In the genomic region with DNA sequence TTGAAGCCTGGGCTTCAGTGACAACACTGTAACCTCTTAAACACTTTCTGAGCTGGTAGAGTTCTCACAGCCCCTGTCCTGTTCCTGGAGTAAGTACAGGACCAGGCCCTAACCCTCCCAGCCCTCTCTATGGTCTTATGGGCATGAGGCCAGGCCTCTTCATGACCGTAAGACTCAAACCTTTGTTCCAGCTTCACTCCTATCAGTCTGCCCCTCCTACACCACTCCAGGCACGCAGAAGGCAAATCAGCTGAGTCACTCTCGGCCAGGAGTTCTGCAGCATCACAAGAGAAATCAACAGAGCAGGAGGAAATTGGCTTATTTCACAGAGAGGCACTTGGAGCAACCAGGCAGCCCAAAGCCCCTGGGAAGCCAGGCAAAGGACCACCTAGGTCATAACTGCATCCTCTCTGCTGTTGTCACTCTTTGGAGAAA, we compare ENCODE assay signal across 9 cellular contexts. TPM values are rescaled to one million over a fixed set of nuclear protein-coding genes. Genes with fewer than 3 reads are reported as not detected.
DNase-seq lines count a peak whose midpoint lies in the region; ATAC-seq and TF ChIP-seq lines count a peak whose summit lies in the region.
"Had no signal": no experiment of that assay in that cellular context is flagged by ENCODE, and none has a peak within 500 bp of the region (broad histone marks: within the 10 kb centered on the region; RNA-seq: fewer than 3 reads in every experiment).

No MANE protein-coding gene starts in this region.

- H3K27ac ChIP-seq in dorsolateral prefrontal cortex (peak overlapping the region in 39 of 59 donors; percentile 21 to 78 (median 55)), prostate gland (peak overlapping the region in 1 of 2 donors; percentile 3)
- H3K27ac ChIP-seq: SJCRH30 had no signal

- no peaks in the 10 kb centered on the region for H3K9me3 ChIP-seq in prostate gland
- H3K9me3 ChIP-seq: SJCRH30 had no signal

- H3K4me1 ChIP-seq in prostate gland (replicated peaks), result no peaks in the 10 kb centered on the region
- H3K4me1 ChIP-seq: SJCRH30 had no signal

- DNase-seq in H4 (ENCODE audit: low spot score), result peak; percentile 94
- peak; percentile 89 for DNase-seq in NCI-H460 (ENCODE audit: extremely low read depth, low read depth)
- DNase-seq in dorsolateral prefrontal cortex, result peak in 8 of 10 donors; percentile 35 to 75 (median 56)
- DNase-seq in prostate gland (ENCODE audit: low spot score), result peak; percentile 44
- no peak for DNase-seq in stimulated activated CD4-positive, alpha-beta T cell treated with anti-CD3 and anti-CD28 coated beads, Interleukin-2, amount 100 ng/mL, for 48 hours
- no peak for DNase-seq in stimulated activated naive CD4-positive, alpha-beta T cell treated with Interleukin-2 at 50 U/mL for 16 hours (lab: John Stamatoyannopoulos, UW)

- TF ChIP-seq CTCF in dorsolateral prefrontal cortex (IDR thresholded peaks at IDR 0.05 in 54 of 56, conservative IDR thresholded peaks at IDR 0.05 in 2 of 56; ENCODE audit: low read depth in 1 of 56, partially characterized antibody in 56 of 56) (no peak), prostate gland (IDR thresholded peaks at IDR 0.05) (no peak)

- no peaks in the 10 kb centered on the region for H3K27me3 ChIP-seq in dorsolateral prefrontal cortex
- H3K27me3 ChIP-seq in prostate gland (replicated peaks; ENCODE audit: insufficient read depth), result no peaks in the 10 kb centered on the region
- H3K27me3 ChIP-seq: SJCRH30 had no signal

- H3K4me3 ChIP-seq in dorsolateral prefrontal cortex, result no peak overlapping the region
- no peak overlapping the region for H3K4me3 ChIP-seq in prostate gland
- H3K4me3 ChIP-seq: SJCRH30 had no signal

- intact Hi-C loops in dorsolateral prefrontal cortex (cut with DNase I) (no loop called here), prostate gland (cut with DNase I) (no loop called here)

- no peak for TF ChIP-seq POLR2A in prostate gland (IDR thresholded peaks at IDR 0.05)

- WGBS in prostate gland, result 17% methylated on average over 3 of the region's 3 CpGs

- ATAC-seq in HG03460 (IDR thresholded peaks at IDR 0.05; ENCODE audit: unreplicated experiment), result no peak
- no peak for ATAC-seq in HG03378 (IDR thresholded peaks at IDR 0.05; ENCODE audit: unreplicated experiment)

- no peaks in the 10 kb centered on the region for H3K36me3 ChIP-seq in prostate gland
- H3K36me3 ChIP-seq: SJCRH30 had no signal

RNA-seq across cellular contexts. Expression of gene CHD6, which starts 25.3 kb away (rescaled TPM):
- total RNA-seq in H4 (2014; rRNA removed; shearing (Covaris generic)), result 6.8 and 8.5 TPM in 2 replicates
- 14.6 and 17.6 TPM in 2 replicates for total RNA-seq in NCI-H460 (2014; rRNA removed; shearing (Covaris generic))
- 14.9 and 23.7 TPM in 2 replicates for polyA plus RNA-seq in NCI-H460 (2014; cell fraction: nucleus; rRNA removed)
- 100 to 1,000 TPM in 110 of 120 experiments, 10 to 100 TPM in 10; 89.1 to 162 (median 116) TPM for total RNA-seq in dorsolateral prefrontal cortex
- 10 to 100 TPM; 40.9 to 72.0 TPM for total RNA-seq in prostate gland

Comparison
In these comparisons a context has a peak if more than half of its experiments do, and no peak if none do; other contexts are left out.
1. DNase-seq: peak in H4 (single experiment), NCI-H460 (single experiment), dorsolateral prefrontal cortex (8 of 10) and prostate gland (single experiment); none in stimulated activated CD4-positive, alpha-beta T cell treated with anti-CD3 and anti-CD28 coated beads, Interleukin-2, amount 100 ng/mL, for 48 hours (0 of 2) and stimulated activated naive CD4-positive, alpha-beta T cell treated with Interleukin-2 at 50 U/mL for 16 hours (single experiment).